Comparison of ENCODE assay signal across 1 cellular context in the genomic region with DNA sequence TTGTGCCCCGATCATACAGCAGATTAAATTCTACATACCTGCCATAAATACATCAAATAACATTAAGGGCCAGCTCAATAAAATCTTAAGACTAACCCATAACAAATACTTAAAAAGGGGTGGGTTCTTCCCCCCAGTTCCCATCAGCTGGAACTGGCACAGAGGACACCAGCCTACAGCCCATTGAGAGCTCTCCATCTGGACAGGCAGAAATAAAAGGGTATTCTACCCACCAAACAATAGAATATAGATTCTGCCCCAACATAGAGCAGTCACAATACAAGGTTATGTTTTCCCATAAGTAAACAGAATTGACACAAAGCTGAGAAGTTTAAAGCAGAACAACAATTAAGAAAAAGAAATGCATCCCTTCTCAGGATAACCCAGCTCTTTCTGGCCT.
TF ChIP-seq lines count a peak whose summit lies in the region.

No MANE protein-coding gene starts in this region.

TF ChIP-seq in HepG2, 621 proteins besides CTCF, POLR2A, EP300 and RAD21:
- no peak for TF ChIP-seq REXO4 (CRISPR knock-in tag; IDR thresholded peaks at IDR 0.05; ENCODE audit: borderline replicate concordance)
- TF ChIP-seq ZNF263 (CRISPR knock-in tag; IDR thresholded peaks at IDR 0.05) = no peak
- TF ChIP-seq, protein P1, sequence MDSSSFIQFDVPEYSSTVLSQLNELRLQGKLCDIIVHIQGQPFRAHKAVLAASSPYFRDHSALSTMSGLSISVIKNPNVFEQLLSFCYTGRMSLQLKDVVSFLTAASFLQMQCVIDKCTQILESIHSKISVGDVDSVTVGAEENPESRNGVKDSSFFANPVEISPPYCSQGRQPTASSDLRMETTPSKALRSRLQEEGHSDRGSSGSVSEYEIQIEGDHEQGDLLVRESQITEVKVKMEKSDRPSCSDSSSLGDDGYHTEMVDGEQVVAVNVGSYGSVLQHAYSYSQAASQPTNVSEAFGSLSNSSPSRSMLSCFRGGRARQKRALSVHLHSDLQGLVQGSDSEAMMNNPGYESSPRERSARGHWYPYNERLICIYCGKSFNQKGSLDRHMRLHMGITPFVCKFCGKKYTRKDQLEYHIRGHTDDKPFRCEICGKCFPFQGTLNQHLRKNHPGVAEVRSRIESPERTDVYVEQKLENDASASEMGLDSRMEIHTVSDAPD (CRISPR knock-in tag; IDR thresholded peaks at IDR 0.05) = no peak
- TF ChIP-seq, protein P2, sequence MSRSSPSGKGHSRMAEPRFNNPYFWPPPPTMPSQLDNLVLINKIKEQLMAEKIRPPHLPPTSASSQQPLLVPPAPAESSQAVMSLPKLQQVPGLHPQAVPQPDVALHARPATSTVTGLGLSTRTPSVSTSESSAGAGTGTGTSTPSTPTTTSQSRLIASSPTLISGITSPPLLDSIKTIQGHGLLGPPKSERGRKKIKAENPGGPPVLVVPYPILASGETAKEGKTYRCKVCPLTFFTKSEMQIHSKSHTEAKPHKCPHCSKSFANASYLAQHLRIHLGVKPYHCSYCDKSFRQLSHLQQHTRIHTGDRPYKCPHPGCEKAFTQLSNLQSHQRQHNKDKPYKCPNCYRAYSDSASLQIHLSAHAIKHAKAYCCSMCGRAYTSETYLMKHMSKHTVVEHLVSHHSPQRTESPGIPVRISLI (CRISPR knock-in tag; IDR thresholded peaks at IDR 0.05; ENCODE audit: borderline replicate concordance) = no peak
- no peak for TF ChIP-seq ZFY (CRISPR knock-in tag; IDR thresholded peaks at IDR 0.05)
- no peak for TF ChIP-seq ZNF101 (CRISPR knock-in tag; IDR thresholded peaks at IDR 0.05; ENCODE audit: borderline replicate concordance, low read depth)
- TF ChIP-seq MTA3 (CRISPR knock-in tag; IDR thresholded peaks at IDR 0.05) = no peak
- TF ChIP-seq, protein P3, sequence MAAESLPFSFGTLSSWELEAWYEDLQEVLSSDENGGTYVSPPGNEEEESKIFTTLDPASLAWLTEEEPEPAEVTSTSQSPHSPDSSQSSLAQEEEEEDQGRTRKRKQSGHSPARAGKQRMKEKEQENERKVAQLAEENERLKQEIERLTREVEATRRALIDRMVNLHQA (CRISPR knock-in tag; IDR thresholded peaks at IDR 0.05) = no peak
- no peak for TF ChIP-seq MED13 (CRISPR knock-in tag; IDR thresholded peaks at IDR 0.05)
- TF ChIP-seq PITX1 (CRISPR knock-in tag; IDR thresholded peaks at IDR 0.05) = no peak
